ENCODE assay signal across 1 cellular context in genomic region chr17:51356084-51356410, GRCh38.
TF ChIP-seq lines count a peak whose summit lies in the region.

No MANE protein-coding gene starts in this region.

TF ChIP-seq in HepG2, 621 proteins besides CTCF, POLR2A, EP300 and RAD21 (continued from another document):
- TF ChIP-seq ZNF407 (CRISPR knock-in tag; IDR thresholded peaks at IDR 0.05; ENCODE audit: not compliant biosample characterization) (no peak), ELF3 (CRISPR knock-in tag; IDR thresholded peaks at IDR 0.05) (no peak), SP2 (CRISPR knock-in tag; IDR thresholded peaks at IDR 0.05) (no peak), NR2F2 (IDR thresholded peaks at IDR 0.05; ENCODE audit: borderline replicate concordance, low read depth) (no peak), ZNF276 (CRISPR knock-in tag; IDR thresholded peaks at IDR 0.05; ENCODE audit: low read depth) (no peak), YY1 (IDR thresholded peaks at IDR 0.05; ENCODE audit: insufficient read depth, insufficient replicate concordance, low read depth, low read length) (no peak), SAP130 (CRISPR knock-in tag; IDR thresholded peaks at IDR 0.05; ENCODE audit: low read depth) (no peak), ZNF292 (CRISPR knock-in tag; IDR thresholded peaks at IDR 0.05; ENCODE audit: borderline replicate concordance, low read depth) (no peak), GPBP1L1 (CRISPR knock-in tag; IDR thresholded peaks at IDR 0.05) (no peak), KAT2B (IDR thresholded peaks at IDR 0.05; ENCODE audit: borderline replicate concordance, low read depth, low read length) (no peak), ZNF891 (CRISPR knock-in tag; IDR thresholded peaks at IDR 0.05) (no peak), ZNF230 (CRISPR knock-in tag; IDR thresholded peaks at IDR 0.05) (no peak), ZBTB46 (CRISPR knock-in tag; IDR thresholded peaks at IDR 0.05; ENCODE audit: borderline replicate concordance) (no peak), ZBED4 (CRISPR knock-in tag; IDR thresholded peaks at IDR 0.05; ENCODE audit: borderline replicate concordance) (no peak), ZNF644 (CRISPR knock-in tag; IDR thresholded peaks at IDR 0.05; ENCODE audit: low read depth) (no peak), ZNF557 (CRISPR knock-in tag; IDR thresholded peaks at IDR 0.05) (no peak), ZNF615 (CRISPR knock-in tag; IDR thresholded peaks at IDR 0.05; ENCODE audit: borderline replicate concordance) (no peak)
